ENCODE assay signal across 25 cellular contexts in the genomic region with DNA sequence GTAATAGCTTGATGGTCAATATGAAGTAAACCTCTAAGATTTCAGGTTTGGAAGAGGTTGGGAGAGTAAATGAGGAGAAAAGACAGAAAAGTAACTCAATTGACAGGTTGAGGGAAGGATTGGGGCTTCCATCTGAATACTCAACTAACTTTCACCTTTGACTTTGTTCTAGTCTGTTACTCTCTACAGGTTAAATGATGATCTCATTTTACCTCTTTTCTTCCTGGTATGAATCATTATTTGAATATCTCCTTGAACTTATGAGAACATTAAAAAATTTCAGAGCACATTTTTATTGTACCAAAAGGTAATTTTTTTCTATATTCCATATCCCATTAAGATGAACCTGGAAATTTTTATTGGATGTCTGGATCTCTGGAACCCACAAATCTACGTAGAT.
"Had no signal": no experiment of that assay in that cellular context is flagged by ENCODE, and none has a peak within 500 bp of the region (broad histone marks: within the 10 kb centered on the region; RNA-seq: fewer than 3 reads in every experiment).

No MANE protein-coding gene starts in this region.

- H3K79me2 ChIP-seq: parathyroid adenoma had no signal

- DNase-seq: occipital lobe; ovary; posterior cingulate gyrus; psoas muscle; right cardiac atrium; right lobe of liver; sigmoid colon; small intestine; stimulated activated CD4-positive, alpha-beta T cell treated with anti-CD3 and anti-CD28 coated beads, Interleukin-15, amount 100 ng/mL, for 24 hours; stimulated activated CD4-positive, alpha-beta T cell treated with anti-CD3 and anti-CD28 coated beads, Interleukin-2, amount 100 ng/mL, for 24 hours; stimulated activated CD4-positive, alpha-beta T cell treated with anti-CD3 and anti-CD28 coated beads, Interleukin-2, amount 100 ng/mL, for 48 hours; stimulated activated CD4-positive, alpha-beta T cell treated with anti-CD3 and anti-CD28 coated beads, Interleukin-4, amount 100 ng/mL, for 24 hours; stimulated activated naive B cell treated with anti-CD40 and anti-IgM and Interleukin-4, amounts not matched to agents 10 μg/mL and 1 μg/mL and 100 μg/mL, for 72 hours; stimulated activated naive CD4-positive, alpha-beta T cell treated with Interleukin-2 at 50 U/mL for 16 hours; stomach; thyroid gland; trophoblast cell; upper lobe of left lung had no signal

- H3K4me2 ChIP-seq: neural progenitor cell had no signal

- H3K27ac ChIP-seq: neural progenitor cell, ovary, parathyroid adenoma, psoas muscle, right lobe of liver, sigmoid colon, stomach, thoracic aorta, thyroid gland, tibial nerve, upper lobe of left lung, vagina had no signal

- H3K9me3 ChIP-seq: ovary, psoas muscle, right lobe of liver, sigmoid colon, stomach, thoracic aorta, thyroid gland, tibial nerve, upper lobe of left lung, vagina had no signal

- H3K4me1 ChIP-seq: parathyroid adenoma, psoas muscle, right lobe of liver, sigmoid colon, stomach, thyroid gland, upper lobe of left lung, vagina had no signal

- H3K36me3 ChIP-seq: neural progenitor cell, ovary, right lobe of liver, sigmoid colon, stomach, thoracic aorta, thyroid gland, tibial nerve, upper lobe of left lung, vagina had no signal

- H3K4me3 ChIP-seq: neural progenitor cell, ovary, psoas muscle, right lobe of liver, sigmoid colon, stomach, thoracic aorta, thyroid gland, tibial nerve, upper lobe of left lung, vagina had no signal

- H3K27me3 ChIP-seq: neural progenitor cell, ovary, right lobe of liver, sigmoid colon, stomach, thyroid gland, tibial nerve, upper lobe of left lung, vagina had no signal

- FAIRE-seq: small intestine, urothelium cell line had no signal

- ATAC-seq: psoas muscle; right cardiac atrium; right lobe of liver; stimulated activated effector memory CD8-positive, alpha-beta T cell treated with anti-CD3 and anti-CD28 coated beads, Interleukin-12 subunit alpha, Interleukin-12 subunit beta, amount 100 ng/mL, for 72 hours; stimulated activated naive B cell treated with anti-CD40 and anti-IgM and Interleukin-4, amounts not matched to agents 10 μg/mL and 1 μg/mL and 100 μg/mL, for 72 hours had no signal

- H2AFZ ChIP-seq: neural progenitor cell, parathyroid adenoma had no signal

- H3K9ac ChIP-seq: neural progenitor cell, parathyroid adenoma had no signal
